Comparison of ENCODE assay signal across 1 cellular context in the genomic region with DNA sequence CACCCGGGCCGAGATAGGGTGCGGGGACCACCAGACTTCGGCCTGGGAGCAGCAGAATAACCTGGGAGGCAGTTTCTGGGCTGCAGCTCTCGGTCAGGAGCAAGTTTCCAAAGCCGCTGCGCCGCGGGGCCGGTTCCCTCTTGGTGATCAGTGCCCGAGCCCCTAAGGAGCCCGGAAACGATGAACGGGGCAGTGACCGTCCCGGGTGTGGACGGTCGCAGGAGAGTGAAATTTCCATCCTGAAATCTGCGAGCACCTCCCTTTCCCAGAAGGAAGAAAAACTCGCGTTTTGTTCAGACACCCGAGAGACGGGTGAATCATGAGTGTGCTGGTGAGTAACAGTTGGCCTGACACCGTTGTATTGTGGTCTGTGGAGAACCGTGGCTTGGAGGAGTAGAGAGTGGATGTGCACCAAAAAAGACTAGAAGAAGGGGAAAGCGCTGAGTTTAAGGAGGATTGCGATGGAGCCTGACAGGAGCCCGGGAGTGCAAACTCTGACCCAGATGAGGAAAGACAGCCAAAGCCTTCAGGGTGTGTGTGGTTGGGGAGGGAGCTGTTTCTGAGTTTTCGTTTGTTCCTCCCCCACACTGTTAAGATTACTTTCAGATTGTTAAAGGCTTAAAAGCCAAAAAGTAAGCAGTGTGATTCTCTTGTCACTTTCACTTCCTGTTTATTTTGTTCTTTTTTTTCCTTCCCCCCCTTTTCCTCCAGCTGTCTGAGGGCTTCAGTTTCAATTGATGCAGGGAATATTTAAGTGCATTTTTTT.
TF ChIP-seq lines count a peak whose summit lies in the region.

No MANE protein-coding gene starts in this region.

TF ChIP-seq in GM12878, 131 proteins besides CTCF, POLR2A, EP300 and RAD21 (continued from another document and continues in another):
- TF ChIP-seq, protein P1, sequence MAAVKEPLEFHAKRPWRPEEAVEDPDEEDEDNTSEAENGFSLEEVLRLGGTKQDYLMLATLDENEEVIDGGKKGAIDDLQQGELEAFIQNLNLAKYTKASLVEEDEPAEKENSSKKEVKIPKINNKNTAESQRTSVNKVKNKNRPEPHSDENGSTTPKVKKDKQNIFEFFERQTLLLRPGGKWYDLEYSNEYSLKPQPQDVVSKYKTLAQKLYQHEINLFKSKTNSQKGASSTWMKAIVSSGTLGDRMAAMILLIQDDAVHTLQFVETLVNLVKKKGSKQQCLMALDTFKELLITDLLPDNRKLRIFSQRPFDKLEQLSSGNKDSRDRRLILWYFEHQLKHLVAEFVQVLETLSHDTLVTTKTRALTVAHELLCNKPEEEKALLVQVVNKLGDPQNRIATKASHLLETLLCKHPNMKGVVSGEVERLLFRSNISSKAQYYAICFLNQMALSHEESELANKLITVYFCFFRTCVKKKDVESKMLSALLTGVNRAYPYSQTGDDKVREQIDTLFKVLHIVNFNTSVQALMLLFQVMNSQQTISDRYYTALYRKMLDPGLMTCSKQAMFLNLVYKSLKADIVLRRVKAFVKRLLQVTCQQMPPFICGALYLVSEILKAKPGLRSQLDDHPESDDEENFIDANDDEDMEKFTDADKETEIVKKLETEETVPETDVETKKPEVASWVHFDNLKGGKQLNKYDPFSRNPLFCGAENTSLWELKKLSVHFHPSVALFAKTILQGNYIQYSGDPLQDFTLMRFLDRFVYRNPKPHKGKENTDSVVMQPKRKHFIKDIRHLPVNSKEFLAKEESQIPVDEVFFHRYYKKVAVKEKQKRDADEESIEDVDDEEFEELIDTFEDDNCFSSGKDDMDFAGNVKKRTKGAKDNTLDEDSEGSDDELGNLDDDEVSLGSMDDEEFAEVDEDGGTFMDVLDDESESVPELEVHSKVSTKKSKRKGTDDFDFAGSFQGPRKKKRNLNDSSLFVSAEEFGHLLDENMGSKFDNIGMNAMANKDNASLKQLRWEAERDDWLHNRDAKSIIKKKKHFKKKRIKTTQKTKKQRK (IDR thresholded peaks at IDR 0.05; ENCODE audit: low read depth, low read length) = no peak
- no peak for TF ChIP-seq BCLAF1 (IDR thresholded peaks at IDR 0.05)
- no peak for TF ChIP-seq ZZZ3 (IDR thresholded peaks at IDR 0.05; ENCODE audit: control insufficient read depth, insufficient read length, low read depth)
- no peak for TF ChIP-seq HSF1 (IDR thresholded peaks at IDR 0.05; ENCODE audit: low read depth, low read length)
- TF ChIP-seq MTA3 (IDR thresholded peaks at IDR 0.05; ENCODE audit: borderline replicate concordance, low read length) = peak; percentile 78; the same call in 1 of the 2 replicates
- TF ChIP-seq GATAD2B (conservative IDR thresholded peaks at IDR 0.05; ENCODE audit: low read depth) = peak; percentile 39; the same call in 1 of the 2 replicates
- no peak for TF ChIP-seq PRDM15 (CRISPR knock-in tag; IDR thresholded peaks at IDR 0.05)
- TF ChIP-seq BCL3 (IDR thresholded peaks at IDR 0.05; ENCODE audit: borderline replicate concordance, insufficient read depth, low read depth, low read length, poor library complexity, severe bottlenecking) = no peak
- no peak for TF ChIP-seq SRF (IDR thresholded peaks at IDR 0.05; ENCODE audit: low read depth in 2 of 2, low read length in 2 of 2)
- no peak for TF ChIP-seq PBX3 (IDR thresholded peaks at IDR 0.05; ENCODE audit: insufficient replicate concordance, low read depth, low read length)
- no peak for TF ChIP-seq RELA (IDR thresholded peaks at IDR 0.05; ENCODE audit: borderline replicate concordance, partially characterized antibody)
- TF ChIP-seq NFXL1 (IDR thresholded peaks at IDR 0.05; ENCODE audit: borderline replicate concordance) = no peak
- peak; percentile 60; the same call in 1 of the 2 replicates for TF ChIP-seq CREM (IDR thresholded peaks at IDR 0.05; ENCODE audit: low read depth)
- peak; percentile 64 for TF ChIP-seq ATF2 (IDR thresholded peaks at IDR 0.05; ENCODE audit: low read length)
- TF ChIP-seq RCOR1 (conservative IDR thresholded peaks at IDR 0.05; ENCODE audit: low read depth, low read length) = peak; percentile 71; the same call in 1 of the 2 replicates
- peak; percentile 64; the same call in 1 of the 2 replicates for TF ChIP-seq TAF1 (IDR thresholded peaks at IDR 0.05; ENCODE audit: borderline replicate concordance, low read depth, low read length)
- no peak for TF ChIP-seq SREBF1 (IDR thresholded peaks at IDR 0.05; ENCODE audit: low read length)
- TF ChIP-seq CBX3 (IDR thresholded peaks at IDR 0.05; ENCODE audit: borderline replicate concordance, low read depth) = no peak
- TF ChIP-seq FOS (IDR thresholded peaks at IDR 0.05; ENCODE audit: borderline replicate concordance, extremely low read depth, insufficient read length) = no peak
- TF ChIP-seq MYC (IDR thresholded peaks at IDR 0.05; ENCODE audit: insufficient read depth, insufficient read length, insufficient replicate concordance, low read length, severe bottlenecking) = no peak
- no peak for TF ChIP-seq SMAD5 (IDR thresholded peaks at IDR 0.05; ENCODE audit: low read depth)
- 0 out of 2 replicates have a peak, but pooled peaks have one; percentile 64 for TF ChIP-seq SIN3A (IDR thresholded peaks at IDR 0.05; ENCODE audit: low read depth, low read length)
- TF ChIP-seq HCFC1 (IDR thresholded peaks at IDR 0.05; ENCODE audit: low read length) = peak; percentile 30; the same call in 1 of the 2 replicates
- no peak for TF ChIP-seq ZNF622 (IDR thresholded peaks at IDR 0.05)
- no peak for TF ChIP-seq E2F4 (IDR thresholded peaks at IDR 0.05; ENCODE audit: low read depth, low read length)
- no peak for TF ChIP-seq YBX1 (IDR thresholded peaks at IDR 0.05)
- no peak; the same call in 1 of the 2 replicates for TF ChIP-seq CBX5 (IDR thresholded peaks at IDR 0.05; ENCODE audit: low read depth)
- TF ChIP-seq BRCA1 (IDR thresholded peaks at IDR 0.05; ENCODE audit: low read depth, low read length) = no peak
- TF ChIP-seq SMAD1 (IDR thresholded peaks at IDR 0.05; ENCODE audit: low read depth, partially characterized antibody) = peak; percentile 54
- peak; percentile 47; the same call in 1 of the 2 replicates for TF ChIP-seq GABPA (IDR thresholded peaks at IDR 0.05; ENCODE audit: low read depth)
- TF ChIP-seq KDM1A (IDR thresholded peaks at IDR 0.05; ENCODE audit: borderline replicate concordance) = no peak
- TF ChIP-seq, protein P2, sequence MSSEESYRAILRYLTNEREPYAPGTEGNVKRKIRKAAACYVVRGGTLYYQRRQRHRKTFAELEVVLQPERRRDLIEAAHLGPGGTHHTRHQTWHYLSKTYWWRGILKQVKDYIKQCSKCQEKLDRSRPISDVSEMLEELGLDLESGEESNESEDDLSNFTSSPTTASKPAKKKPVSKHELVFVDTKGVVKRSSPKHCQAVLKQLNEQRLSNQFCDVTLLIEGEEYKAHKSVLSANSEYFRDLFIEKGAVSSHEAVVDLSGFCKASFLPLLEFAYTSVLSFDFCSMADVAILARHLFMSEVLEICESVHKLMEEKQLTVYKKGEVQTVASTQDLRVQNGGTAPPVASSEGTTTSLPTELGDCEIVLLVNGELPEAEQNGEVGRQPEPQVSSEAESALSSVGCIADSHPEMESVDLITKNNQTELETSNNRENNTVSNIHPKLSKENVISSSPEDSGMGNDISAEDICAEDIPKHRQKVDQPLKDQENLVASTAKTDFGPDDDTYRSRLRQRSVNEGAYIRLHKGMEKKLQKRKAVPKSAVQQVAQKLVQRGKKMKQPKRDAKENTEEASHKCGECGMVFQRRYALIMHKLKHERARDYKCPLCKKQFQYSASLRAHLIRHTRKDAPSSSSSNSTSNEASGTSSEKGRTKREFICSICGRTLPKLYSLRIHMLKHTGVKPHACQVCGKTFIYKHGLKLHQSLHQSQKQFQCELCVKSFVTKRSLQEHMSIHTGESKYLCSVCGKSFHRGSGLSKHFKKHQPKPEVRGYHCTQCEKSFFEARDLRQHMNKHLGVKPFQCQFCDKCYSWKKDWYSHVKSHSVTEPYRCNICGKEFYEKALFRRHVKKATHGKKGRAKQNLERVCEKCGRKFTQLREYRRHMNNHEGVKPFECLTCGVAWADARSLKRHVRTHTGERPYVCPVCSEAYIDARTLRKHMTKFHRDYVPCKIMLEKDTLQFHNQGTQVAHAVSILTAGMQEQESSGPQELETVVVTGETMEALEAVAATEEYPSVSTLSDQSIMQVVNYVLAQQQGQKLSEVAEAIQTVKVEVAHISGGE (CRISPR knock-in tag; IDR thresholded peaks at IDR 0.05) = no peak
